Comparison of ENCODE assay signal across 8 cellular contexts in the genomic region with DNA sequence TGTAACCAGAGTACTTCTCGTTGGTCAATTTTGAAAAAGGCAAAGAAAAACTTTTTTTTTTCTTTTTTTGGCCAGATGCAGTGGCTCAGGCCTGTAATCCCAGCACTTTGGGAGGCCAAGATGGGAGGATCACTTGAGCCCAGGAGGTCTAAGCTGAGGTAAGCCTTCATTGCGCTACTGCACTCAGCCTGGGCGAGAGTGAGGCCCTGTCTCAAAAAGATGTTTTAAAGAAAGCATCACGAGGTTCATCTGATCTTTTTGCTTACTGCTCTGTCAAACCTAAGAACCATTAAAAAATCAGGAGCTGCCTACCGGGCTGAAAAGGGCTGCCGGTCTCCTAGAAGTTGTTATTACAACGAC. TPM values are rescaled to one million over a fixed set of nuclear protein-coding genes. Genes with fewer than 3 reads are reported as not detected.
DNase-seq lines count a peak whose midpoint lies in the region; ATAC-seq and TF ChIP-seq lines count a peak whose summit lies in the region.

No MANE protein-coding gene starts in this region.

- no peak overlapping the region for H3K4ac ChIP-seq in neuronal stem cell (ENCODE audit: low read length)

- H3K27me3 ChIP-seq in Loucy (ENCODE audit: insufficient read depth, low read length, poor library complexity, severe bottlenecking) (no peaks in the 10 kb centered on the region), neuronal stem cell (ENCODE audit: control insufficient read depth in 3 of 3, insufficient read depth in 3 of 3, low read depth in 1 of 3, low read length in 3 of 3) (no peaks in the 10 kb centered on the region)
- H3K27me3 ChIP-seq in effector memory CD4-positive, alpha-beta T cell (replicated peaks; ENCODE audit: control insufficient read depth, insufficient read depth, low read length, poor library complexity, severe bottlenecking) = no peaks in the 10 kb centered on the region

- no peak overlapping the region for H3K18ac ChIP-seq in neuronal stem cell (ENCODE audit: low read length)

- peak overlapping the region; percentile 99 for H3K27ac ChIP-seq in effector memory CD4-positive, alpha-beta T cell (ENCODE audit: insufficient read depth, low read length, poor library complexity, severe bottlenecking)
- H3K27ac ChIP-seq in neuronal stem cell (replicated peaks; ENCODE audit: low read length) = peak overlapping the region; percentile 91

- H3K79me1 ChIP-seq in neuronal stem cell (ENCODE audit: low read depth, low read length) = no peaks in the 10 kb centered on the region

- no peak overlapping the region for H3K23ac ChIP-seq in neuronal stem cell (ENCODE audit: low read depth, low read length, poor library complexity)

- no peaks in the 10 kb centered on the region for H4K20me1 ChIP-seq in Loucy (ENCODE audit: insufficient read depth, low read length, poor library complexity, severe bottlenecking)

- no peak overlapping the region for H2BK12ac ChIP-seq in neuronal stem cell (ENCODE audit: low read length)

- no CpG with 5 or more reads among the region's 7 CpGs for WGBS in neuronal stem cell (ENCODE audit: extremely low coverage in 2 of 2, insufficient read length in 2 of 2, insufficient replicate concordance in 1 of 2), 2 donors

- H3K9me3 ChIP-seq in Loucy (ENCODE audit: insufficient read depth, low read depth, low read length) = no peaks in the 10 kb centered on the region
- H3K9me3 ChIP-seq in effector memory CD4-positive, alpha-beta T cell (ENCODE audit: control insufficient read depth, low read length) = no peaks in the 10 kb centered on the region
- no peaks in the 10 kb centered on the region for H3K9me3 ChIP-seq in neuronal stem cell (replicated peaks in 1 of 2; ENCODE audit: control insufficient read depth in 2 of 2, insufficient read depth in 1 of 2, low read depth in 1 of 2, low read length in 2 of 2)

- peak overlapping the region; percentile 87 for H2AFZ ChIP-seq in Loucy (ENCODE audit: low read length)
- peak overlapping the region; percentile 97 for H2AFZ ChIP-seq in neuronal stem cell (ENCODE audit: low read length)

- peak overlapping the region; percentile 89 for H3K4me3 ChIP-seq in Loucy (ENCODE audit: low read length, poor library complexity, severe bottlenecking)
- peak overlapping the region; percentile 96 for H3K4me3 ChIP-seq in effector memory CD4-positive, alpha-beta T cell (ENCODE audit: insufficient read depth, low read depth, low read length, poor library complexity, severe bottlenecking)
- peak overlapping the region; percentile 75 to 86 for H3K4me3 ChIP-seq in neuronal stem cell (ENCODE audit: low read length in 2 of 2)

- H3K9ac ChIP-seq in Loucy (ENCODE audit: low read depth, low read length, poor library complexity, severe bottlenecking) (peak overlapping the region; percentile 90), neuronal stem cell (ENCODE audit: low read depth, low read length, poor library complexity) (peak overlapping the region; percentile 38)

- H4K8ac ChIP-seq in neuronal stem cell (ENCODE audit: low read depth, low read length) = no peak overlapping the region

- peaks cover 6% of the 10 kb centered on the region; the same call in 1 of the 2 replicates for H3K36me3 ChIP-seq in Loucy (ENCODE audit: insufficient read depth, low read length)
- H3K36me3 ChIP-seq in effector memory CD4-positive, alpha-beta T cell (ENCODE audit: control insufficient read depth, insufficient read depth, low read length) = peaks cover 2% of the 10 kb centered on the region
- H3K36me3 ChIP-seq in neuronal stem cell (replicated peaks in 1 of 2; ENCODE audit: control insufficient read depth in 2 of 2, insufficient read depth in 2 of 2, low read length in 2 of 2) = peaks cover 3 to 64% of the 10 kb centered on the region in 2 donors

- no peak overlapping the region for H2BK120ac ChIP-seq in neuronal stem cell (ENCODE audit: low read depth, low read length)

- H2BK15ac ChIP-seq in neuronal stem cell (ENCODE audit: low read length) = no peak overlapping the region

- H3K4me1 ChIP-seq in Loucy (ENCODE audit: insufficient read depth, low read length, poor library complexity, severe bottlenecking) = peaks cover 20% of the 10 kb centered on the region
- peaks cover 7% of the 10 kb centered on the region for H3K4me1 ChIP-seq in effector memory CD4-positive, alpha-beta T cell (ENCODE audit: control insufficient read depth, insufficient read depth, low read length, poor library complexity, severe bottlenecking)
- peaks cover 5 to 7% of the 10 kb centered on the region in 2 donors for H3K4me1 ChIP-seq in neuronal stem cell (ENCODE audit: control insufficient read depth in 2 of 2, insufficient read depth in 1 of 2, low read depth in 1 of 2, low read length in 2 of 2)

- H2AK5ac ChIP-seq in neuronal stem cell (ENCODE audit: low read depth, low read length) = no peak overlapping the region

- no peak for TF ChIP-seq CTCF in Loucy (conservative IDR thresholded peaks at IDR 0.05; ENCODE audit: low read length)

- no peak overlapping the region for H2BK5ac ChIP-seq in neuronal stem cell (ENCODE audit: low read length)

- DNase-seq in effector memory CD4-positive, alpha-beta T cell = no peak
- DNase-seq in neuronal stem cell (ENCODE audit: low spot score) = no peak
- DNase-seq in NOMO-1 treated with dmso at 0.1 percent for 144 hours (lab: John Stamatoyannopoulos, UW; ENCODE audit: unreplicated experiment) = no peak
- DNase-seq in NCI-H510A (lab: John Stamatoyannopoulos, UW) = no peak

- no peak overlapping the region for H3K14ac ChIP-seq in neuronal stem cell (ENCODE audit: low read length)

- H3K9me2 ChIP-seq in Loucy (replicated peaks; ENCODE audit: low read depth, low read length) = no peaks in the 10 kb centered on the region

- H3K4me2 ChIP-seq in Loucy (ENCODE audit: low read depth, low read length, poor library complexity, severe bottlenecking) = peak overlapping the region; percentile 95
- peak overlapping the region; percentile 80 for H3K4me2 ChIP-seq in neuronal stem cell (ENCODE audit: insufficient read depth, low read length, poor library complexity, severe bottlenecking)

- no peak overlapping the region for H4K91ac ChIP-seq in neuronal stem cell (ENCODE audit: low read depth, low read length, poor library complexity)

- peaks cover 15% of the 10 kb centered on the region for H3K79me2 ChIP-seq in Loucy (ENCODE audit: insufficient read depth, low read length)

- peak; percentile 15 for ATAC-seq in GM19395 (IDR thresholded peaks at IDR 0.05; ENCODE audit: unreplicated experiment)
- no peak for ATAC-seq in GM21825 (IDR thresholded peaks at IDR 0.05; ENCODE audit: unreplicated experiment)
- ATAC-seq in HG03565 (IDR thresholded peaks at IDR 0.05; ENCODE audit: unreplicated experiment) = no peak

- no peaks in the 10 kb centered on the region for H3F3A ChIP-seq in Loucy (ENCODE audit: low read depth)

RNA-seq across cellular contexts. Expression of a gene that starts 0.6 kb away (rescaled TPM):
- polyA plus RNA-seq in neuronal stem cell (2013, experiment 1 of 2) = 51.0 TPM
- polyA plus RNA-seq in neuronal stem cell (2013, experiment 2 of 2) = 56.1 TPM
